ENCODE assay signal across 1 cellular context in the genomic region with DNA sequence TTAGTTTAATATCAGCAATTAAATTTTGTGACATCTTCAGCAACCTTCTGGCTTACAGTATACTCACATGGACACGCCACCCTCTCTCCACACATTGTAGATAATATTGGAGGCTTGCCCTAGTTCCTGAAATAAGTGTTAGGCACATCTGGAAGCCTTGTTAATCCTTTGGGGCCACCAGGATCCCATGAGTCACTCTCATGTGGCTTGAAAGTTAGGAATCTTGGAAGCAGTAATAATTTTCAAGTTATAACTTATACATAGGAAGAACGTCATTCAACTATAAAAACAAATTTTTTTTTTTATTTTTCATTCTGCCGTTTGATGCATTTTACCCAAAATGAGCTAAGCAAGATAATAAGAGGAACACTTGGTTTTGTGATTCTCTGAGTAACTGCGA.
A peak's percentile ranks its signal among the peaks of the same experiment; 100 is the strongest.
TF ChIP-seq lines count a peak whose summit lies in the region.

No MANE protein-coding gene starts in this region.

TF ChIP-seq in HEK293, 187 proteins besides CTCF, POLR2A, EP300 and RAD21 (continued from another document and continues in another):
- TF ChIP-seq, protein P1, sequence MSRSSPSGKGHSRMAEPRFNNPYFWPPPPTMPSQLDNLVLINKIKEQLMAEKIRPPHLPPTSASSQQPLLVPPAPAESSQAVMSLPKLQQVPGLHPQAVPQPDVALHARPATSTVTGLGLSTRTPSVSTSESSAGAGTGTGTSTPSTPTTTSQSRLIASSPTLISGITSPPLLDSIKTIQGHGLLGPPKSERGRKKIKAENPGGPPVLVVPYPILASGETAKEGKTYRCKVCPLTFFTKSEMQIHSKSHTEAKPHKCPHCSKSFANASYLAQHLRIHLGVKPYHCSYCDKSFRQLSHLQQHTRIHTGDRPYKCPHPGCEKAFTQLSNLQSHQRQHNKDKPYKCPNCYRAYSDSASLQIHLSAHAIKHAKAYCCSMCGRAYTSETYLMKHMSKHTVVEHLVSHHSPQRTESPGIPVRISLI (tag by site-specific recombination; IDR thresholded peaks at IDR 0.05): peak; percentile 78
- TF ChIP-seq, protein P2, sequence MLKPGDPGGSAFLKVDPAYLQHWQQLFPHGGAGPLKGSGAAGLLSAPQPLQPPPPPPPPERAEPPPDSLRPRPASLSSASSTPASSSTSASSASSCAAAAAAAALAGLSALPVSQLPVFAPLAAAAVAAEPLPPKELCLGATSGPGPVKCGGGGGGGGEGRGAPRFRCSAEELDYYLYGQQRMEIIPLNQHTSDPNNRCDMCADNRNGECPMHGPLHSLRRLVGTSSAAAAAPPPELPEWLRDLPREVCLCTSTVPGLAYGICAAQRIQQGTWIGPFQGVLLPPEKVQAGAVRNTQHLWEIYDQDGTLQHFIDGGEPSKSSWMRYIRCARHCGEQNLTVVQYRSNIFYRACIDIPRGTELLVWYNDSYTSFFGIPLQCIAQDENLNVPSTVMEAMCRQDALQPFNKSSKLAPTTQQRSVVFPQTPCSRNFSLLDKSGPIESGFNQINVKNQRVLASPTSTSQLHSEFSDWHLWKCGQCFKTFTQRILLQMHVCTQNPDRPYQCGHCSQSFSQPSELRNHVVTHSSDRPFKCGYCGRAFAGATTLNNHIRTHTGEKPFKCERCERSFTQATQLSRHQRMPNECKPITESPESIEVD (tag by site-specific recombination; IDR thresholded peaks at IDR 0.05): peak; percentile 77
- TF ChIP-seq ZNF37A (tag by site-specific recombination; IDR thresholded peaks at IDR 0.05) (no peak), ZNF366 (tag by site-specific recombination; conservative IDR thresholded peaks at IDR 0.05) (peak; percentile 81), ZNF626 (tag by site-specific recombination; IDR thresholded peaks at IDR 0.05) (no peak), ZBTB7A (tag by site-specific recombination; IDR thresholded peaks at IDR 0.05; ENCODE audit: low read depth) (no peak), TRIM28 (IDR thresholded peaks at IDR 0.05; ENCODE audit: borderline replicate concordance, low read length) (peak; percentile 21; the same call in 1 of the 2 replicates), ZBTB17 (tag by site-specific recombination; IDR thresholded peaks at IDR 0.05) (peak; percentile 33; the same call in 1 of the 2 replicates), ZNF404 (tag by site-specific recombination; IDR thresholded peaks at IDR 0.05) (no peak), ZNF701 (tag by site-specific recombination; IDR thresholded peaks at IDR 0.05) (no peak), ZNF302 (tag by site-specific recombination; IDR thresholded peaks at IDR 0.05; ENCODE audit: low read depth) (no peak), ZNF132 (tag by site-specific recombination; IDR thresholded peaks at IDR 0.05; ENCODE audit: borderline replicate concordance) (no peak), ZNF335 (tag by site-specific recombination; conservative IDR thresholded peaks at IDR 0.05) (no peak), ZNF768 (tag by site-specific recombination; IDR thresholded peaks at IDR 0.05) (no peak), ZFP69B (tag by site-specific recombination; IDR thresholded peaks at IDR 0.05) (no peak), ZBTB8A (tag by site-specific recombination; IDR thresholded peaks at IDR 0.05) (peak; percentile 17; the same call in 1 of the 2 replicates), ZNF654 (tag by site-specific recombination; IDR thresholded peaks at IDR 0.05; ENCODE audit: low read depth) (no peak; the same call in 1 of the 2 replicates), ZBTB21 (tag by site-specific recombination; IDR thresholded peaks at IDR 0.05) (no peak; the same call in none of the 2 replicates), MEIS1 (CRISPR knock-in tag; IDR thresholded peaks at IDR 0.05; ENCODE audit: borderline replicate concordance) (no peak), GLI4 (tag by site-specific recombination; IDR thresholded peaks at IDR 0.05) (no peak), ZNF175 (tag by site-specific recombination; IDR thresholded peaks at IDR 0.05) (no peak), ZNF600 (tag by site-specific recombination; IDR thresholded peaks at IDR 0.05) (no peak), RBAK (tag by site-specific recombination; IDR thresholded peaks at IDR 0.05) (no peak), TCF7L2 (IDR thresholded peaks at IDR 0.05; ENCODE audit: borderline replicate concordance, low read depth, low read length) (no peak), ZSCAN16 (tag by site-specific recombination; IDR thresholded peaks at IDR 0.05) (no peak), ZNF169 (tag by site-specific recombination; IDR thresholded peaks at IDR 0.05) (no peak), ZNF155 (tag by site-specific recombination; IDR thresholded peaks at IDR 0.05) (no peak), ZNF549 (tag by site-specific recombination; IDR thresholded peaks at IDR 0.05) (no peak), ZNF10 (tag by site-specific recombination; IDR thresholded peaks at IDR 0.05) (no peak), ZNF423 (tag by site-specific recombination; IDR thresholded peaks at IDR 0.05) (no peak), IKZF3 (tag by site-specific recombination; IDR thresholded peaks at IDR 0.05) (0 out of 2 replicates have a peak, but pooled peaks have one; percentile 10), SCRT1 (tag by site-specific recombination; IDR thresholded peaks at IDR 0.05; ENCODE audit: borderline replicate concordance) (no peak), ZFP41 (tag by site-specific recombination; IDR thresholded peaks at IDR 0.05; ENCODE audit: borderline replicate concordance) (no peak), KLF1 (tag by site-specific recombination; IDR thresholded peaks at IDR 0.05) (no peak), ZBTB20 (tag by site-specific recombination; IDR thresholded peaks at IDR 0.05) (peak; percentile 20), ZNF426 (tag by site-specific recombination; IDR thresholded peaks at IDR 0.05) (no peak), ZNF266 (tag by site-specific recombination; IDR thresholded peaks at IDR 0.05; ENCODE audit: low read depth) (no peak), KLF10 (tag by site-specific recombination; IDR thresholded peaks at IDR 0.05) (peak; percentile 82), ZNF658 (tag by site-specific recombination; IDR thresholded peaks at IDR 0.05) (no peak), ZNF48 (tag by site-specific recombination; IDR thresholded peaks at IDR 0.05) (no peak), OSR2 (tag by site-specific recombination; IDR thresholded peaks at IDR 0.05) (peak; percentile 73; the same call in 1 of the 2 replicates), KLF9 (tag by site-specific recombination; IDR thresholded peaks at IDR 0.05; ENCODE audit: low read depth) (no peak)
- TF ChIP-seq, protein P3, sequence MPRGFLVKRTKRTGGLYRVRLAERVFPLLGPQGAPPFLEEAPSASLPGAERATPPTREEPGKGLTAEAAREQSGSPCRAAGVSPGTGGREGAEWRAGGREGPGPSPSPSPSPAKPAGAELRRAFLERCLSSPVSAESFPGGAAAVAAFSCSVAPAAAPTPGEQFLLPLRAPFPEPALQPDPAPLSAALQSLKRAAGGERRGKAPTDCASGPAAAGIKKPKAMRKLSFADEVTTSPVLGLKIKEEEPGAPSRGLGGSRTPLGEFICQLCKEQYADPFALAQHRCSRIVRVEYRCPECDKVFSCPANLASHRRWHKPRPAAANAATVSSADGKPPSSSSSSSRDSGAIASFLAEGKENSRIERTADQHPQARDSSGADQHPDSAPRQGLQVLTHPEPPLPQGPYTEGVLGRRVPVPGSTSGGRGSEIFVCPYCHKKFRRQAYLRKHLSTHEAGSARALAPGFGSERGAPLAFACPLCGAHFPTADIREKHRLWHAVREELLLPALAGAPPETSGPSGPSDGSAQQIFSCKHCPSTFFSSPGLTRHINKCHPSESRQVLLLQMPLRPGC (tag by site-specific recombination; IDR thresholded peaks at IDR 0.05): 0 out of 2 replicates have a peak, but pooled peaks have one; percentile 35
- TF ChIP-seq, protein P4, sequence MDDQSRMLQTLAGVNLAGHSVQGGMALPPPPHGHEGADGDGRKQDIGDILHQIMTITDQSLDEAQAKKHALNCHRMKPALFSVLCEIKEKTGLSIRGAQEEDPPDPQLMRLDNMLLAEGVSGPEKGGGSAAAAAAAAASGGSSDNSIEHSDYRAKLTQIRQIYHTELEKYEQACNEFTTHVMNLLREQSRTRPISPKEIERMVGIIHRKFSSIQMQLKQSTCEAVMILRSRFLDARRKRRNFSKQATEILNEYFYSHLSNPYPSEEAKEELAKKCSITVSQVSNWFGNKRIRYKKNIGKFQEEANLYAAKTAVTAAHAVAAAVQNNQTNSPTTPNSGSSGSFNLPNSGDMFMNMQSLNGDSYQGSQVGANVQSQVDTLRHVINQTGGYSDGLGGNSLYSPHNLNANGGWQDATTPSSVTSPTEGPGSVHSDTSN (CRISPR knock-in tag; IDR thresholded peaks at IDR 0.05): no peak
- TF ChIP-seq, protein P5, sequence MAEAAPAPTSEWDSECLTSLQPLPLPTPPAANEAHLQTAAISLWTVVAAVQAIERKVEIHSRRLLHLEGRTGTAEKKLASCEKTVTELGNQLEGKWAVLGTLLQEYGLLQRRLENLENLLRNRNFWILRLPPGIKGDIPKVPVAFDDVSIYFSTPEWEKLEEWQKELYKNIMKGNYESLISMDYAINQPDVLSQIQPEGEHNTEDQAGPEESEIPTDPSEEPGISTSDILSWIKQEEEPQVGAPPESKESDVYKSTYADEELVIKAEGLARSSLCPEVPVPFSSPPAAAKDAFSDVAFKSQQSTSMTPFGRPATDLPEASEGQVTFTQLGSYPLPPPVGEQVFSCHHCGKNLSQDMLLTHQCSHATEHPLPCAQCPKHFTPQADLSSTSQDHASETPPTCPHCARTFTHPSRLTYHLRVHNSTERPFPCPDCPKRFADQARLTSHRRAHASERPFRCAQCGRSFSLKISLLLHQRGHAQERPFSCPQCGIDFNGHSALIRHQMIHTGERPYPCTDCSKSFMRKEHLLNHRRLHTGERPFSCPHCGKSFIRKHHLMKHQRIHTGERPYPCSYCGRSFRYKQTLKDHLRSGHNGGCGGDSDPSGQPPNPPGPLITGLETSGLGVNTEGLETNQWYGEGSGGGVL (tag by site-specific recombination; IDR thresholded peaks at IDR 0.05): peak; percentile 23; the same call in 1 of the 2 replicates
- TF ChIP-seq, protein P6, sequence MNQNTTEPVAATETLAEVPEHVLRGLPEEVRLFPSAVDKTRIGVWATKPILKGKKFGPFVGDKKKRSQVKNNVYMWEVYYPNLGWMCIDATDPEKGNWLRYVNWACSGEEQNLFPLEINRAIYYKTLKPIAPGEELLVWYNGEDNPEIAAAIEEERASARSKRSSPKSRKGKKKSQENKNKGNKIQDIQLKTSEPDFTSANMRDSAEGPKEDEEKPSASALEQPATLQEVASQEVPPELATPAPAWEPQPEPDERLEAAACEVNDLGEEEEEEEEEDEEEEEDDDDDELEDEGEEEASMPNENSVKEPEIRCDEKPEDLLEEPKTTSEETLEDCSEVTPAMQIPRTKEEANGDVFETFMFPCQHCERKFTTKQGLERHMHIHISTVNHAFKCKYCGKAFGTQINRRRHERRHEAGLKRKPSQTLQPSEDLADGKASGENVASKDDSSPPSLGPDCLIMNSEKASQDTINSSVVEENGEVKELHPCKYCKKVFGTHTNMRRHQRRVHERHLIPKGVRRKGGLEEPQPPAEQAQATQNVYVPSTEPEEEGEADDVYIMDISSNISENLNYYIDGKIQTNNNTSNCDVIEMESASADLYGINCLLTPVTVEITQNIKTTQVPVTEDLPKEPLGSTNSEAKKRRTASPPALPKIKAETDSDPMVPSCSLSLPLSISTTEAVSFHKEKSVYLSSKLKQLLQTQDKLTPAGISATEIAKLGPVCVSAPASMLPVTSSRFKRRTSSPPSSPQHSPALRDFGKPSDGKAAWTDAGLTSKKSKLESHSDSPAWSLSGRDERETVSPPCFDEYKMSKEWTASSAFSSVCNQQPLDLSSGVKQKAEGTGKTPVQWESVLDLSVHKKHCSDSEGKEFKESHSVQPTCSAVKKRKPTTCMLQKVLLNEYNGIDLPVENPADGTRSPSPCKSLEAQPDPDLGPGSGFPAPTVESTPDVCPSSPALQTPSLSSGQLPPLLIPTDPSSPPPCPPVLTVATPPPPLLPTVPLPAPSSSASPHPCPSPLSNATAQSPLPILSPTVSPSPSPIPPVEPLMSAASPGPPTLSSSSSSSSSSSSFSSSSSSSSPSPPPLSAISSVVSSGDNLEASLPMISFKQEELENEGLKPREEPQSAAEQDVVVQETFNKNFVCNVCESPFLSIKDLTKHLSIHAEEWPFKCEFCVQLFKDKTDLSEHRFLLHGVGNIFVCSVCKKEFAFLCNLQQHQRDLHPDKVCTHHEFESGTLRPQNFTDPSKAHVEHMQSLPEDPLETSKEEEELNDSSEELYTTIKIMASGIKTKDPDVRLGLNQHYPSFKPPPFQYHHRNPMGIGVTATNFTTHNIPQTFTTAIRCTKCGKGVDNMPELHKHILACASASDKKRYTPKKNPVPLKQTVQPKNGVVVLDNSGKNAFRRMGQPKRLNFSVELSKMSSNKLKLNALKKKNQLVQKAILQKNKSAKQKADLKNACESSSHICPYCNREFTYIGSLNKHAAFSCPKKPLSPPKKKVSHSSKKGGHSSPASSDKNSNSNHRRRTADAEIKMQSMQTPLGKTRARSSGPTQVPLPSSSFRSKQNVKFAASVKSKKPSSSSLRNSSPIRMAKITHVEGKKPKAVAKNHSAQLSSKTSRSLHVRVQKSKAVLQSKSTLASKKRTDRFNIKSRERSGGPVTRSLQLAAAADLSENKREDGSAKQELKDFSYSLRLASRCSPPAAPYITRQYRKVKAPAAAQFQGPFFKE (tag by site-specific recombination; IDR thresholded peaks at IDR 0.05; ENCODE audit: borderline replicate concordance): no peak
- TF ChIP-seq, protein P7, sequence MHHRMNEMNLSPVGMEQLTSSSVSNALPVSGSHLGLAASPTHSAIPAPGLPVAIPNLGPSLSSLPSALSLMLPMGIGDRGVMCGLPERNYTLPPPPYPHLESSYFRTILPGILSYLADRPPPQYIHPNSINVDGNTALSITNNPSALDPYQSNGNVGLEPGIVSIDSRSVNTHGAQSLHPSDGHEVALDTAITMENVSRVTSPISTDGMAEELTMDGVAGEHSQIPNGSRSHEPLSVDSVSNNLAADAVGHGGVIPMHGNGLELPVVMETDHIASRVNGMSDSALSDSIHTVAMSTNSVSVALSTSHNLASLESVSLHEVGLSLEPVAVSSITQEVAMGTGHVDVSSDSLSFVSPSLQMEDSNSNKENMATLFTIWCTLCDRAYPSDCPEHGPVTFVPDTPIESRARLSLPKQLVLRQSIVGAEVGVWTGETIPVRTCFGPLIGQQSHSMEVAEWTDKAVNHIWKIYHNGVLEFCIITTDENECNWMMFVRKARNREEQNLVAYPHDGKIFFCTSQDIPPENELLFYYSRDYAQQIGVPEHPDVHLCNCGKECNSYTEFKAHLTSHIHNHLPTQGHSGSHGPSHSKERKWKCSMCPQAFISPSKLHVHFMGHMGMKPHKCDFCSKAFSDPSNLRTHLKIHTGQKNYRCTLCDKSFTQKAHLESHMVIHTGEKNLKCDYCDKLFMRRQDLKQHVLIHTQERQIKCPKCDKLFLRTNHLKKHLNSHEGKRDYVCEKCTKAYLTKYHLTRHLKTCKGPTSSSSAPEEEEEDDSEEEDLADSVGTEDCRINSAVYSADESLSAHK (tag by site-specific recombination; IDR thresholded peaks at IDR 0.05): no peak
- TF ChIP-seq, protein P8, sequence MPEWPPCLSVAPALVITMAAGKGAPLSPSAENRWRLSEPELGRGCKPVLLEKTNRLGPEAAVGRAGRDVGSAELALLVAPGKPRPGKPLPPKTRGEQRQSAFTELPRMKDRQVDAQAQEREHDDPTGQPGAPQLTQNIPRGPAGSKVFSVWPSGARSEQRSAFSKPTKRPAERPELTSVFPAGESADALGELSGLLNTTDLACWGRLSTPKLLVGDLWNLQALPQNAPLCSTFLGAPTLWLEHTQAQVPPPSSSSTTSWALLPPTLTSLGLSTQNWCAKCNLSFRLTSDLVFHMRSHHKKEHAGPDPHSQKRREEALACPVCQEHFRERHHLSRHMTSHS (tag by site-specific recombination; IDR thresholded peaks at IDR 0.05): no peak
